Comparison of ENCODE assay signal across 17 cellular contexts in genomic region chr12:82350161-82350560, GRCh38. TPM values are rescaled to one million over a fixed set of nuclear protein-coding genes. Genes with fewer than 3 reads are reported as not detected.
DNase-seq lines count a peak whose midpoint lies in the region; ATAC-seq and TF ChIP-seq lines count a peak whose summit lies in the region.
"Had no signal": no experiment of that assay in that cellular context is flagged by ENCODE, and none has a peak within 500 bp of the region (broad histone marks: within the 10 kb centered on the region; RNA-seq: fewer than 3 reads in every experiment).

No MANE protein-coding gene starts in this region.

- no peak overlapping the region for H3K4me3 Mint-ChIP-seq in activated T-cell treated with anti-CD3 and anti-CD28 coated beads, Interleukin-2, amount 50 U/mL, for 72 hours
- H3K4me3 Mint-ChIP-seq in natural killer cell: no peak overlapping the region
- no peak overlapping the region for H3K4me3 Mint-ChIP-seq in natural killer cell treated with Interleukin-12 subunit alpha and Interleukin-12 subunit beta and Interleukin-15 and Interleukin-18, amount 100 ng/mL, for 72 hours
- H3K4me3 Mint-ChIP-seq: CD4-positive, CD25-positive, alpha-beta regulatory T cell; GM23338 had no signal

- peaks cover 2 to 17% of the 10 kb centered on the region in 2 donors for H3K36me3 Mint-ChIP-seq in activated T-cell treated with anti-CD3 and anti-CD28 coated beads, Interleukin-2, amount 50 U/mL, for 72 hours (ENCODE audit: insufficient read depth in 2 of 2)
- H3K36me3 Mint-ChIP-seq in natural killer cell: peaks cover 22% of the 10 kb centered on the region
- H3K36me3 Mint-ChIP-seq in natural killer cell treated with Interleukin-12 subunit alpha and Interleukin-12 subunit beta and Interleukin-15 and Interleukin-18, amount 100 ng/mL, for 72 hours: peaks cover 12% of the 10 kb centered on the region

- no peak for TF ChIP-seq CTCF in natural killer cell (IDR thresholded peaks at IDR 0.05)

- no peak for DNase-seq in activated T-cell treated with anti-CD3 and anti-CD28 coated beads, Interleukin-2, amount 50 U/mL, for 72 hours
- DNase-seq in activated T-cell treated with anti-CD3 and anti-CD28 coated beads for 4 hours (no peak), natural killer cell (no peak), NCI-H69 (lab: John Stamatoyannopoulos, UW) (peak; percentile 35), UCSD-AML1 (lab: John Stamatoyannopoulos, UW; ENCODE audit: unreplicated experiment) (peak; percentile 4)
- no peak for DNase-seq in natural killer cell treated with Interleukin-12 subunit alpha and Interleukin-12 subunit beta and Interleukin-15 and Interleukin-18, amount 100 ng/mL, for 72 hours (ENCODE audit: low spot score)
- DNase-seq in effector memory CD4-positive, alpha-beta T cell: no peak
- DNase-seq in activated effector memory CD4-positive, alpha-beta T cell treated with anti-CD3 and anti-CD28 coated beads, Interleukin-2, amount 50 U/mL, for 16 hours: no peak
- DNase-seq: ACHN; BE2C; C1 segment of cervical spinal cord; CD4-positive, CD25-positive, alpha-beta regulatory T cell; DMS153; DMS79; GDM1; HCEC 1CT had no signal

- no peaks in the 10 kb centered on the region for H3K9me3 ChIP-seq in effector memory CD4-positive, alpha-beta T cell (ENCODE audit: control insufficient read depth, low read length)
- H3K9me3 ChIP-seq: BE2C had no signal

- ATAC-seq in activated T-cell treated with anti-CD3 and anti-CD28 coated beads, Interleukin-2, amount 50 U/mL, for 72 hours (replicated peaks in 1 of 2): no peak
- peak in 1 of 3 donors; percentile 17 for ATAC-seq in natural killer cell
- ATAC-seq in natural killer cell treated with Interleukin-12 subunit alpha and Interleukin-12 subunit beta and Interleukin-15 and Interleukin-18, amount 100 ng/mL, for 72 hours: no peak
- ATAC-seq: GM23338 had no signal

- peak overlapping the region; percentile 13 for H3K27ac Mint-ChIP-seq in activated T-cell treated with anti-CD3 and anti-CD28 coated beads, Interleukin-2, amount 50 U/mL, for 72 hours
- H3K27ac Mint-ChIP-seq in natural killer cell: peak overlapping the region; percentile 45 to 60
- no peak overlapping the region for H3K27ac Mint-ChIP-seq in natural killer cell treated with Interleukin-12 subunit alpha and Interleukin-12 subunit beta and Interleukin-15 and Interleukin-18, amount 100 ng/mL, for 72 hours
- H3K27ac Mint-ChIP-seq: CD4-positive, CD25-positive, alpha-beta regulatory T cell; GM23338 had no signal

- intact Hi-C loops in natural killer cell (cut with micrococcal nuclease): loop anchor here (10.0 kb wide), 1 partner anchor 335 kb away; the partner anchor contains the start of gene TMTC2

- no peaks in the 10 kb centered on the region for H3K27me3 Mint-ChIP-seq in activated T-cell treated with anti-CD3 and anti-CD28 coated beads, Interleukin-2, amount 50 U/mL, for 72 hours (ENCODE audit: low read depth)
- H3K27me3 Mint-ChIP-seq in natural killer cell (ENCODE audit: low read depth in 2 of 2): no peaks in the 10 kb centered on the region
- no peaks in the 10 kb centered on the region for H3K27me3 Mint-ChIP-seq in natural killer cell treated with Interleukin-12 subunit alpha and Interleukin-12 subunit beta and Interleukin-15 and Interleukin-18, amount 100 ng/mL, for 72 hours
- H3K27me3 Mint-ChIP-seq: CD4-positive, CD25-positive, alpha-beta regulatory T cell had no signal

- H3K4me1 ChIP-seq in effector memory CD4-positive, alpha-beta T cell (ENCODE audit: control insufficient read depth, insufficient read depth, low read length, poor library complexity, severe bottlenecking): no peaks in the 10 kb centered on the region
- H3K4me1 ChIP-seq: BE2C had no signal

- H3K4me3 ChIP-seq in effector memory CD4-positive, alpha-beta T cell (ENCODE audit: insufficient read depth, low read depth, low read length, poor library complexity, severe bottlenecking): no peak overlapping the region
- H3K4me3 ChIP-seq: GM23338 had no signal

- no peaks in the 10 kb centered on the region for H3K9me3 Mint-ChIP-seq in activated T-cell treated with anti-CD3 and anti-CD28 coated beads, Interleukin-2, amount 50 U/mL, for 72 hours
- H3K9me3 Mint-ChIP-seq in natural killer cell: no peaks in the 10 kb centered on the region
- H3K9me3 Mint-ChIP-seq in natural killer cell treated with Interleukin-12 subunit alpha and Interleukin-12 subunit beta and Interleukin-15 and Interleukin-18, amount 100 ng/mL, for 72 hours: no peaks in the 10 kb centered on the region
- H3K9me3 Mint-ChIP-seq: CD4-positive, CD25-positive, alpha-beta regulatory T cell; GM23338 had no signal

- H3K27me3 ChIP-seq in effector memory CD4-positive, alpha-beta T cell (replicated peaks; ENCODE audit: control insufficient read depth, insufficient read depth, low read length, poor library complexity, severe bottlenecking): no peaks in the 10 kb centered on the region
- H3K27me3 ChIP-seq: BE2C had no signal

- H3K36me3 ChIP-seq in effector memory CD4-positive, alpha-beta T cell (ENCODE audit: control insufficient read depth, insufficient read depth, low read length): peaks cover 24% of the 10 kb centered on the region

- no peak overlapping the region for H3K27ac ChIP-seq in effector memory CD4-positive, alpha-beta T cell (ENCODE audit: insufficient read depth, low read length, poor library complexity, severe bottlenecking)

- peaks cover 7% of the 10 kb centered on the region for H3K4me1 Mint-ChIP-seq in activated T-cell treated with anti-CD3 and anti-CD28 coated beads, Interleukin-2, amount 50 U/mL, for 72 hours (ENCODE audit: low read depth)
- peaks cover 0 to 4% of the 10 kb centered on the region in 2 donors for H3K4me1 Mint-ChIP-seq in natural killer cell
- H3K4me1 Mint-ChIP-seq in natural killer cell treated with Interleukin-12 subunit alpha and Interleukin-12 subunit beta and Interleukin-15 and Interleukin-18, amount 100 ng/mL, for 72 hours (ENCODE audit: low read depth in 2 of 2): peaks cover 0 to 5% of the 10 kb centered on the region in 2 donors
- H3K4me1 Mint-ChIP-seq: GM23338 had no signal

RNA-seq across cellular contexts. Expression of gene CCDC59, which starts 8.0 kb away (rescaled TPM):
- total RNA-seq in activated T-cell treated with anti-CD3 and anti-CD28 coated beads, Interleukin-2, amount 50 U/mL, for 72 hours: 10 to 100 TPM; 76.8 to 85.5 TPM
- total RNA-seq in natural killer cell: 100 to 1,000 TPM; 104 to 124 (median 105) TPM
- 10 to 100 TPM; 60.8 to 83.3 TPM for total RNA-seq in natural killer cell treated with Interleukin-12 subunit alpha and Interleukin-12 subunit beta and Interleukin-15 and Interleukin-18, amount 100 ng/mL, for 72 hours

RNA-seq across cellular contexts. Expression of gene METTL25, which starts 8.2 kb away (rescaled TPM):
- total RNA-seq in activated T-cell treated with anti-CD3 and anti-CD28 coated beads, Interleukin-2, amount 50 U/mL, for 72 hours: 1 to 10 TPM; 5.1 to 5.4 TPM
- total RNA-seq in natural killer cell: 10 to 100 TPM; 15.4 to 21.2 (median 17.8) TPM
- 10 to 100 TPM; 10.1 to 10.5 TPM for total RNA-seq in natural killer cell treated with Interleukin-12 subunit alpha and Interleukin-12 subunit beta and Interleukin-15 and Interleukin-18, amount 100 ng/mL, for 72 hours

Comparison
In these comparisons a context has a peak if more than half of its experiments do, and no peak if none do; other contexts are left out.
1. H3K27ac Mint-ChIP-seq: peak in activated T-cell treated with anti-CD3 and anti-CD28 coated beads, Interleukin-2, amount 50 U/mL, for 72 hours (single experiment) and natural killer cell (2 of 2); none in natural killer cell treated with Interleukin-12 subunit alpha and Interleukin-12 subunit beta and Interleukin-15 and Interleukin-18, amount 100 ng/mL, for 72 hours (0 of 2).
2. DNase-seq: peak in NCI-H69 (single experiment) and UCSD-AML1 (single experiment); none in activated T-cell treated with anti-CD3 and anti-CD28 coated beads, Interleukin-2, amount 50 U/mL, for 72 hours (0 of 2), activated T-cell treated with anti-CD3 and anti-CD28 coated beads for 4 hours (single experiment), natural killer cell (single experiment), natural killer cell treated with Interleukin-12 subunit alpha and Interleukin-12 subunit beta and Interleukin-15 and Interleukin-18, amount 100 ng/mL, for 72 hours (single experiment), effector memory CD4-positive, alpha-beta T cell (0 of 3) and activated effector memory CD4-positive, alpha-beta T cell treated with anti-CD3 and anti-CD28 coated beads, Interleukin-2, amount 50 U/mL, for 16 hours (single experiment).